In genomic region chr12:45415393-45415817, GRCh38 we compare ENCODE assay signal across 8 cellular contexts.
DNase-seq lines count a peak whose midpoint lies in the region; ATAC-seq and TF ChIP-seq lines count a peak whose summit lies in the region.

No MANE protein-coding gene starts in this region.

- H3K36me3 Mint-ChIP-seq in CD4-positive, CD25-positive, alpha-beta regulatory T cell, result peaks cover 33% of the 10 kb centered on the region
- H3K36me3 Mint-ChIP-seq in activated B cell treated with CpG ODN at 0.5 μM for 24 hours (ENCODE audit: low read depth), result peaks cover 44% of the 10 kb centered on the region

- no peaks in the 10 kb centered on the region for H3K27me3 Mint-ChIP-seq in CD4-positive, CD25-positive, alpha-beta regulatory T cell
- H3K27me3 Mint-ChIP-seq in activated B cell treated with CpG ODN at 0.5 μM for 24 hours, result no peaks in the 10 kb centered on the region

- intact Hi-C loops in activated B cell treated with CpG ODN at 0.5 μM for 24 hours (cut with micrococcal nuclease), result no loop called here
- intact Hi-C loops in right cardiac atrium (cut with DNase I), result no loop called here

- peak; percentile 50 to 59 for ATAC-seq in CD4-positive, CD25-positive, alpha-beta regulatory T cell (ENCODE audit: low read depth in 2 of 2)
- ATAC-seq in GM19452 (IDR thresholded peaks at IDR 0.05; ENCODE audit: unreplicated experiment), result peak; percentile 94
- ATAC-seq in HG03378 (IDR thresholded peaks at IDR 0.05; ENCODE audit: unreplicated experiment), result peak; percentile 99
- peak; percentile 93 for ATAC-seq in activated B cell treated with CpG ODN at 0.5 μM for 24 hours (ENCODE audit: low read depth)
- peak; percentile 68 to 93 for ATAC-seq in right cardiac atrium

- no peaks in the 10 kb centered on the region for H3K9me3 ChIP-seq in CD4-positive, CD25-positive, alpha-beta regulatory T cell (ENCODE audit: control insufficient read depth in 2 of 2, low read length in 2 of 2)
- no peaks in the 10 kb centered on the region for H3K9me3 ChIP-seq in right cardiac atrium (ENCODE audit: control insufficient read depth, low read length)

- peaks cover 0 to 4% (median 0%) of the 10 kb centered on the region in 4 donors for H3K4me1 Mint-ChIP-seq in CD4-positive, CD25-positive, alpha-beta regulatory T cell
- peaks cover 7% of the 10 kb centered on the region for H3K4me1 Mint-ChIP-seq in activated B cell treated with CpG ODN at 0.5 μM for 24 hours

- no peaks in the 10 kb centered on the region for H3K4me1 ChIP-seq in CD4-positive, CD25-positive, alpha-beta regulatory T cell (ENCODE audit: control insufficient read depth, insufficient read depth, low read length, poor library complexity, severe bottlenecking)
- H3K4me1 ChIP-seq in right cardiac atrium (ENCODE audit: control insufficient read depth, insufficient read depth, low read length), result no peaks in the 10 kb centered on the region

- WGBS in right cardiac atrium, result 65% methylated on average over 4 of the region's 4 CpGs

- CTCF ChIA-PET in activated B cell treated with CpG ODN at 0.5 μM for 24 hours (lab: Charles Lee), result no interaction called here

- no peaks in the 10 kb centered on the region for H3K27me3 ChIP-seq in CD4-positive, CD25-positive, alpha-beta regulatory T cell (ENCODE audit: control insufficient read depth, insufficient read depth, low read length)
- H3K27me3 ChIP-seq in right cardiac atrium (ENCODE audit: control insufficient read depth, insufficient read depth), result no peaks in the 10 kb centered on the region

- TF ChIP-seq CTCF in activated B cell treated with CpG ODN at 0.5 μM for 24 hours (IDR thresholded peaks at IDR 0.05), result no peak

- H3K27ac Mint-ChIP-seq in CD4-positive, CD25-positive, alpha-beta regulatory T cell, result peak overlapping the region in 1 of 3 donors; percentile 4
- peak overlapping the region; percentile 11 for H3K27ac Mint-ChIP-seq in activated B cell treated with CpG ODN at 0.5 μM for 24 hours

- no peak overlapping the region for H3K4me3 ChIP-seq in CD4-positive, CD25-positive, alpha-beta regulatory T cell (ENCODE audit: low read depth, low read length)
- H3K4me3 ChIP-seq in right cardiac atrium (ENCODE audit: low read length), result no peak overlapping the region

- no peak overlapping the region for H3K4me3 Mint-ChIP-seq in CD4-positive, CD25-positive, alpha-beta regulatory T cell
- H3K4me3 Mint-ChIP-seq in activated B cell treated with CpG ODN at 0.5 μM for 24 hours, result no peak overlapping the region

- H3K27ac ChIP-seq in CD4-positive, CD25-positive, alpha-beta regulatory T cell (ENCODE audit: insufficient read depth, low read length, poor library complexity, severe bottlenecking), result no peak overlapping the region
- H3K27ac ChIP-seq in right cardiac atrium (ENCODE audit: low read length), result peak overlapping the region; percentile 53

- no peaks in the 10 kb centered on the region for H3K9me3 Mint-ChIP-seq in CD4-positive, CD25-positive, alpha-beta regulatory T cell
- no peaks in the 10 kb centered on the region for H3K9me3 Mint-ChIP-seq in activated B cell treated with CpG ODN at 0.5 μM for 24 hours

- POLR2A ChIA-PET in activated B cell treated with CpG ODN at 0.5 μM for 24 hours (lab: Charles Lee), result no interaction called here

- peak in 1 of 3 donors; percentile 23 for DNase-seq in CD4-positive, CD25-positive, alpha-beta regulatory T cell
- DNase-seq in activated B cell treated with CpG ODN at 0.5 μM for 24 hours (peak; percentile 15), right cardiac atrium (peak in 1 of 3 donors; percentile 18), stromal cell of bone marrow (ENCODE audit: low read depth) (peak; percentile 100), NCI-H146 (lab: John Stamatoyannopoulos, UW) (no peak), NCI-H774 (lab: John Stamatoyannopoulos, UW) (no peak)

- peaks cover 47% of the 10 kb centered on the region for H3K36me3 ChIP-seq in CD4-positive, CD25-positive, alpha-beta regulatory T cell (ENCODE audit: control insufficient read depth, insufficient read depth, low read length)

Comparison
In these comparisons a context has a peak if more than half of its experiments do, and no peak if none do; other contexts are left out.
1. DNase-seq: peak in activated B cell treated with CpG ODN at 0.5 μM for 24 hours (single experiment) and stromal cell of bone marrow (single experiment); none in NCI-H146 (single experiment) and NCI-H774 (single experiment).
2. Peak in every context shown above with its lines, with median percentiles within 50 percentile points of each other: ATAC-seq.